ENCODE assay signal across 19 cellular contexts in the genomic region with DNA sequence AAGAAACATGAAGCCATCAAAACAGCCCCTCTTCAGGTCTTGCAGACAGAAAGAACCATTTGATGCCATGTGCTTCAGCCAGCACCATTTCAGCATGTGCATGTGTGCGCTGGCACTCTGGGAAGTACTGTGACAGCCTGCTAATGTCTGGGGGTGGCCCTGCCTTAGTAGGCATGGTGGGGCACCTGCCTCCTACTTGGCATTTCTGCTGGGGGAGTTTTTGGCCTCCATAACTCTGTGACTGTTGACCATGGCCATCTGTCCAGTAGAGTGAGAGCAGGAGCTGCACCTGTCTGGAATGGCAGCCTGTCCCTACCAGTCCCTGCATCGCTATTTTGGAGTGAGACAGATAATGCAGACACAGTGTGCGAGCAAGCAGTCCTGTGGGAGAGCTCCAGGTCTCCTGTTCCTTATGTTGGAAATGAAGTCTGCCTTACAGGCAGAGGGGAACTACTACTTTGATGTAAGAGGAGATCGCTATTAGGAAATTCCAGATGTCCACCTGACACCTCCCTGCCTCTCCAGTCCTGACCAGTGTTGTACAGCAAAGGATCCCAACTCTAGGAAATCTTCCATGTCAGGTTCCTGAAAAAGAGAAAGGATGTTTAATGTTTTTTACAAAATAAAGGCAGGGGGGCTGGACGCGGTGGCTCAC.
A peak's percentile ranks its signal among the peaks of the same experiment; 100 is the strongest.
DNase-seq lines count a peak whose midpoint lies in the region; ATAC-seq and TF ChIP-seq lines count a peak whose summit lies in the region.
"Had no signal": no experiment of that assay in that cellular context is flagged by ENCODE, and none has a peak within 500 bp of the region (broad histone marks: within the 10 kb centered on the region; RNA-seq: fewer than 3 reads in every experiment).

No MANE protein-coding gene starts in this region.

- no TSS peak for BruUV-seq in MCF 10A (replicated peaks; lab: Mats Ljungman, UMichigan)
- BruUV-seq in A673 (replicated peaks; lab: Mats Ljungman, UMichigan), result no TSS peak

- intact Hi-C loops in MCF 10A (cut with micrococcal nuclease) (no loop called here), breast epithelium (cut with DNase I; ENCODE audit: low total_unique reads) (no loop called here), A673 (cut with micrococcal nuclease; ENCODE audit: unreplicated experiment) (no loop called here)

- CTCF ChIA-PET in MCF 10A (lab: Yijun Ruan, JAX), result interaction anchor here (0.7 kb wide), 1 partner anchor 197 kb away, joined by 4 read pairs; no protein-coding TSS in a partner anchor
- CTCF ChIA-PET in A673 (lab: Charles Lee), result no interaction called here

- TF ChIP-seq CTCF in MCF 10A (IDR thresholded peaks at IDR 0.05; ENCODE audit: unreplicated experiment) (no peak), breast epithelium (IDR thresholded peaks at IDR 0.05) (no peak), RWPE2 (IDR thresholded peaks at IDR 0.05; ENCODE audit: poor library complexity, severe bottlenecking) (no peak), fibroblast of villous mesenchyme (IDR thresholded peaks at IDR 0.05; ENCODE audit: insufficient read depth, low read depth, low read length) (no peak), GM10266 (IDR thresholded peaks at IDR 0.05; ENCODE audit: control insufficient read depth, insufficient read depth, low read depth, missing control alignments) (no peak), A673 (conservative IDR thresholded peaks at IDR 0.05; ENCODE audit: low read depth, low read length) (no peak)

- H3K27me3 ChIP-seq in breast epithelium, result no peaks in the 10 kb centered on the region
- no peaks in the 10 kb centered on the region for H3K27me3 ChIP-seq in RWPE2 (ENCODE audit: insufficient read depth, poor library complexity, severe bottlenecking)
- H3K27me3 ChIP-seq in A673 (replicated peaks; ENCODE audit: insufficient read depth, low read depth, low read length, poor library complexity), result no peaks in the 10 kb centered on the region
- H3K27me3 ChIP-seq: MG63, SJCRH30 had no signal

- peaks cover 21% of the 10 kb centered on the region for H3K36me3 Mint-ChIP-seq in MCF 10A (ENCODE audit: insufficient read depth, unreplicated experiment)

- POLR2A ChIA-PET in MCF 10A (lab: Yijun Ruan, JAX), result no interaction called here
- POLR2A ChIA-PET in A673 (lab: Charles Lee; ENCODE audit: low non-redundant PET), result no interaction called here

- H3K9me3 Mint-ChIP-seq in MCF 10A (ENCODE audit: unreplicated experiment), result no peaks in the 10 kb centered on the region
- H3K9me3 Mint-ChIP-seq: GM23338 had no signal

- TF ChIP-seq POLR2A in breast epithelium (IDR thresholded peaks at IDR 0.05), result no peak

- H3K27ac ChIP-seq in breast epithelium (no peak overlapping the region), RWPE2 (ENCODE audit: poor library complexity, severe bottlenecking) (peak overlapping the region; percentile 94), A673 (ENCODE audit: low read depth, low read length, poor library complexity, severe bottlenecking) (no peak overlapping the region)
- H3K27ac ChIP-seq: KMS-11, RWPE1, SJCRH30 had no signal

- H3K27ac Mint-ChIP-seq in MCF 10A (ENCODE audit: low read depth, unreplicated experiment), result no peak overlapping the region

- ATAC-seq in RWPE2 (ENCODE audit: low read depth), result no peak
- ATAC-seq in HG03045 (IDR thresholded peaks at IDR 0.05; ENCODE audit: unreplicated experiment), result no peak
- ATAC-seq: GM23338, HepG2 had no signal

- H3K4me3 ChIP-seq in breast epithelium (no peak overlapping the region), RWPE2 (ENCODE audit: severe bottlenecking) (no peak overlapping the region), fibroblast of villous mesenchyme (ENCODE audit: low read depth, low read length) (no peak overlapping the region), A673 (ENCODE audit: low read depth, low read length, poor library complexity, severe bottlenecking) (no peak overlapping the region)
- H3K4me3 ChIP-seq: GM23338, MG63, SJCRH30 had no signal

- H3K4me1 ChIP-seq in breast epithelium (no peaks in the 10 kb centered on the region), RWPE2 (ENCODE audit: insufficient read depth, poor library complexity, severe bottlenecking) (peaks cover 26% of the 10 kb centered on the region), A673 (ENCODE audit: insufficient read depth, low read length, poor library complexity, severe bottlenecking) (peaks cover 9% of the 10 kb centered on the region)
- H3K4me1 ChIP-seq: SJCRH30 had no signal

- no peak overlapping the region for H3K4me3 Mint-ChIP-seq in MCF 10A (ENCODE audit: unreplicated experiment)
- H3K4me3 Mint-ChIP-seq: GM23338 had no signal

- H3K9me3 ChIP-seq in breast epithelium, result no peaks in the 10 kb centered on the region
- H3K9me3 ChIP-seq in RWPE2 (ENCODE audit: severe bottlenecking), result no peaks in the 10 kb centered on the region
- no peaks in the 10 kb centered on the region for H3K9me3 ChIP-seq in A673 (ENCODE audit: low read depth, low read length, poor library complexity, severe bottlenecking)
- H3K9me3 ChIP-seq: MG63, SJCRH30 had no signal

- peak; percentile 11 for DNase-seq in MCF 10A (ENCODE audit: unreplicated experiment)
- DNase-seq in breast epithelium (ENCODE audit: low spot score in 2 of 2), result no peak
- no peak for DNase-seq in RWPE2 (ENCODE audit: low spot score)
- peak; percentile 16 for DNase-seq in fibroblast of villous mesenchyme (ENCODE audit: low read depth)
- no peak for DNase-seq in NAMALWA (ENCODE audit: low spot score)
- DNase-seq in GM10266 (ENCODE audit: extremely low spot score), result no peak
- no peak for DNase-seq in A673 (ENCODE audit: low spot score)
- DNase-seq: DMS 273 treated with DMSO at 0.1 percent for 48 hours, MG63, NCI-H187, NCI-H345, NCI-H526 treated with DMSO at 0.1 percent for 48 hours, OCI-M1, SJCRH30 had no signal

- no peaks in the 10 kb centered on the region for H3K27me3 Mint-ChIP-seq in MCF 10A (ENCODE audit: insufficient read depth, unreplicated experiment)

- peaks cover 25% of the 10 kb centered on the region for H3K4me1 Mint-ChIP-seq in MCF 10A (ENCODE audit: insufficient read depth, unreplicated experiment)

- H3K36me3 ChIP-seq in breast epithelium (no peaks in the 10 kb centered on the region), RWPE2 (ENCODE audit: low read depth) (peaks cover 2% of the 10 kb centered on the region; the same call in 1 of the 2 replicates), A673 (ENCODE audit: insufficient read depth, low read length, poor library complexity, severe bottlenecking) (peaks cover 12% of the 10 kb centered on the region)

Comparison
In these comparisons a context has a peak if more than half of its experiments do, and no peak if none do; other contexts are left out.
1. DNase-seq: peak in MCF 10A (single experiment) and fibroblast of villous mesenchyme (single experiment); none in breast epithelium (0 of 2), RWPE2 (single experiment), NAMALWA (single experiment), GM10266 (single experiment) and A673 (single experiment).